Comparison of ENCODE assay signal across 8 cellular contexts in genomic region chr10:68600041-68600778, GRCh38. TPM values are rescaled to one million over a fixed set of nuclear protein-coding genes. Genes with fewer than 3 reads are reported as not detected.
DNase-seq lines count a peak whose midpoint lies in the region; ATAC-seq and TF ChIP-seq lines count a peak whose summit lies in the region.

No MANE protein-coding gene starts in this region.

- no peaks in the 10 kb centered on the region for H3K9me2 ChIP-seq in HCT116 (ENCODE audit: insufficient read depth)

- CTCF ChIA-PET in HCT116 (lab: Charles Lee), result no interaction called here

- no peak overlapping the region for H4K12ac ChIP-seq in trophoblast cell (ENCODE audit: low read depth, low read length)

- H3K79me1 ChIP-seq in trophoblast cell (ENCODE audit: low read length), result peaks cover 11% of the 10 kb centered on the region

- no peak overlapping the region for H2BK12ac ChIP-seq in trophoblast cell (ENCODE audit: low read length)

- no peak overlapping the region for H3K4ac ChIP-seq in trophoblast cell (ENCODE audit: low read depth, low read length)

- H2AFZ ChIP-seq in HCT116 (ENCODE audit: low read depth, low read length, poor library complexity, severe bottlenecking) (peak overlapping the region; percentile 71), trophoblast cell (ENCODE audit: insufficient read depth, low read length, poor library complexity) (peak overlapping the region; percentile 0)

- no peak overlapping the region for H2BK5ac ChIP-seq in trophoblast cell (ENCODE audit: low read depth, low read length, poor library complexity)

- DNase-seq in GF-D8 (lab: John Stamatoyannopoulos, UW), result peak; percentile 62
- peak; percentile 70 for DNase-seq in HCT116 (ENCODE audit: low read depth, low spot score)
- peak; percentile 71 for DNase-seq in MV-4-11 (lab: John Stamatoyannopoulos, UW)
- DNase-seq in SK-N-MC (ENCODE audit: low read depth, low spot score), result peak; percentile 56
- peak; percentile 44 for DNase-seq in amniotic stem cell (lab: John Stamatoyannopoulos, UW)
- peak; percentile 55 to 59 for DNase-seq in heart right ventricle
- DNase-seq in trophoblast cell, result peak; percentile 16 to 55

- ATAC-seq in HCT116 (peak; percentile 93), heart right ventricle (peak; percentile 89 to 95 (median 94))

- peak overlapping the region; percentile 6 for H3K14ac ChIP-seq in trophoblast cell (ENCODE audit: low read length)

- peak; percentile 21; the same call in 1 of the 2 replicates for TF ChIP-seq RAD21 in HCT116 (IDR thresholded peaks at IDR 0.05; ENCODE audit: low read depth)

- H3K27me3 ChIP-seq in HCT116 (ENCODE audit: insufficient read depth, low read length) (no peaks in the 10 kb centered on the region), heart right ventricle (no peaks in the 10 kb centered on the region), trophoblast cell (ENCODE audit: insufficient read depth, low read length) (no peaks in the 10 kb centered on the region)

- no peak overlapping the region for H2AK5ac ChIP-seq in trophoblast cell (ENCODE audit: low read length)

- peak overlapping the region; percentile 35 to 58 for H3K4me3 ChIP-seq in HCT116 (replicated peaks in 1 of 2; ENCODE audit: low read depth in 1 of 2, low read length in 2 of 2)
- peak overlapping the region; percentile 80 for H3K4me3 ChIP-seq in SK-N-MC
- H3K4me3 ChIP-seq in heart right ventricle, result peak overlapping the region; percentile 11 to 68 (median 56)
- H3K4me3 ChIP-seq in trophoblast cell (ENCODE audit: low read depth, low read length), result no peak overlapping the region
- peak overlapping the region; percentile 29 for H3K4me3 ChIP-seq in urinary bladder (ENCODE audit: low read depth, low read length)

- H3K9me3 ChIP-seq in HCT116 (ENCODE audit: control insufficient read depth in 1 of 2, insufficient read depth in 1 of 2, low read depth in 1 of 2, low read length in 2 of 2), result no peaks in the 10 kb centered on the region
- no peaks in the 10 kb centered on the region for H3K9me3 ChIP-seq in SK-N-MC (ENCODE audit: low read depth, low read length)
- no peaks in the 10 kb centered on the region for H3K9me3 ChIP-seq in heart right ventricle
- no peaks in the 10 kb centered on the region for H3K9me3 ChIP-seq in trophoblast cell (ENCODE audit: insufficient read depth, low read depth, low read length)

- TF ChIP-seq CTCF in HCT116 (IDR thresholded peaks at IDR 0.05 in 2 of 3, conservative IDR thresholded peaks at IDR 0.05 in 1 of 3; ENCODE audit: borderline replicate concordance in 1 of 3, insufficient read depth in 1 of 3, low read depth in 2 of 3, low read length in 2 of 3), result no peak
- no peak for TF ChIP-seq CTCF in heart right ventricle (IDR thresholded peaks at IDR 0.05)

- peak overlapping the region; percentile 1 for H2BK120ac ChIP-seq in trophoblast cell (ENCODE audit: insufficient read depth, low read length, poor library complexity)

- H3K18ac ChIP-seq in trophoblast cell (ENCODE audit: low read length), result no peak overlapping the region

- peak overlapping the region; percentile 2 for H4K8ac ChIP-seq in trophoblast cell (ENCODE audit: low read depth, low read length)

- H3K79me2 ChIP-seq in HCT116 (ENCODE audit: insufficient read depth, low read length) (no peaks in the 10 kb centered on the region), trophoblast cell (ENCODE audit: control insufficient read depth, insufficient read depth, low read length, poor library complexity) (peaks cover 2% of the 10 kb centered on the region)

- no peak overlapping the region for H3K23ac ChIP-seq in trophoblast cell (ENCODE audit: low read length)

- H4K20me1 ChIP-seq in HCT116 (ENCODE audit: insufficient read depth), result no peaks in the 10 kb centered on the region

- H3K36me3 ChIP-seq in HCT116 (ENCODE audit: control insufficient read depth in 1 of 2, insufficient read depth in 2 of 2, low read length in 2 of 2) (no peaks in the 10 kb centered on the region), SK-N-MC (ENCODE audit: insufficient read depth, low read length) (peaks cover 7% of the 10 kb centered on the region; the same call in 1 of the 2 replicates), heart right ventricle (peaks cover 0 to 7% (median 0%) of the 10 kb centered on the region in 9 donors), trophoblast cell (ENCODE audit: control insufficient read depth in 1 of 2, insufficient read depth in 2 of 2, low read length in 2 of 2) (no peaks in the 10 kb centered on the region), urinary bladder (ENCODE audit: insufficient read depth) (no peaks in the 10 kb centered on the region)

- H3K4me1 ChIP-seq in HCT116 (ENCODE audit: control insufficient read depth in 1 of 2, insufficient read depth in 2 of 2, low read length in 2 of 2) (peaks cover 18 to 31% of the 10 kb centered on the region in 2 experiments), heart right ventricle (peaks cover 4 to 42% (median 34%) of the 10 kb centered on the region in 9 donors), trophoblast cell (ENCODE audit: control insufficient read depth in 1 of 2, insufficient read depth in 2 of 2, low read length in 2 of 2) (peaks cover 5 to 10% of the 10 kb centered on the region in 2 experiments), urinary bladder (ENCODE audit: insufficient read depth) (no peaks in the 10 kb centered on the region)

- POLR2A ChIA-PET in HCT116 (lab: Charles Lee), result interaction anchor here (1.0 to 1.4 kb wide), 3 partner anchors 11 to 40 kb away, joined by 3 to 12 read pairs (median 3); partner anchors contain the start of gene TET1

- peak overlapping the region; percentile 5 for H4K91ac ChIP-seq in trophoblast cell (ENCODE audit: low read depth, low read length)

- WGBS in heart right ventricle, 2 donors, result 2% methylated on average over 17 of the region's 17 CpGs
- no CpG with 5 or more reads among the region's 17 CpGs for WGBS in trophoblast cell (ENCODE audit: extremely low coverage, insufficient coverage, insufficient read length)
- 3% methylated on average over 17 of the region's 17 CpGs for WGBS in urinary bladder

- H3K27ac ChIP-seq in HCT116 (ENCODE audit: low read depth, low read length), result peak overlapping the region; percentile 59
- H3K27ac ChIP-seq in SK-N-MC, result peak overlapping the region; percentile 95
- peak overlapping the region in 9 of 10 donors; percentile 26 to 86 (median 75) for H3K27ac ChIP-seq in heart right ventricle
- peak overlapping the region; percentile 29 for H3K27ac ChIP-seq in trophoblast cell (ENCODE audit: low read depth, low read length)
- no peak overlapping the region for H3K27ac ChIP-seq in urinary bladder (ENCODE audit: low read depth)

- peak; percentile 21 for TF ChIP-seq POLR2A in HCT116 (IDR thresholded peaks at IDR 0.05; ENCODE audit: borderline replicate concordance, extremely low read depth, insufficient read depth, insufficient read length)

- H3K4me2 ChIP-seq in HCT116 (ENCODE audit: low read length) (peak overlapping the region; percentile 87), trophoblast cell (ENCODE audit: low read length) (peak overlapping the region; percentile 53)

- intact Hi-C loops in HCT116 (cut with micrococcal nuclease), result loop anchor here (1.0 kb wide), 1 partner anchor 40 kb away; the partner anchor contains the start of gene TET1
- intact Hi-C loops in heart right ventricle (cut with DNase I), result loop anchor here in 4 of 10 donors (2.0 to 5.0 kb wide), 2 partner anchors 38 to 39 kb away; partner anchors contain the start of gene TET1 (in 4 of the 4)

- no TSS peak for BruUV-seq in HCT116 (replicated peaks; lab: Mats Ljungman, UMichigan)

- peak overlapping the region; percentile 72 for H3K9ac ChIP-seq in HCT116 (ENCODE audit: low read length)
- H3K9ac ChIP-seq in SK-N-MC (ENCODE audit: insufficient read length), result peak overlapping the region; percentile 89
- H3K9ac ChIP-seq in trophoblast cell (ENCODE audit: low read length), result no peak overlapping the region

- RAD21 ChIA-PET in HCT116 (lab: Charles Lee; ENCODE audit: low non-redundant PET in 1 of 2, low total read pairs in 2 of 2, uncharacterized antibody in 2 of 2, unreplicated experiment in 2 of 2), result no interaction called here

TF ChIP-seq in HCT116, 20 proteins besides CTCF, POLR2A, EP300 and RAD21:
- TF ChIP-seq SP1 (IDR thresholded peaks at IDR 0.05; ENCODE audit: low read depth) (peak; percentile 71), TCF7L2 (IDR thresholded peaks at IDR 0.05; ENCODE audit: borderline replicate concordance, extremely low read depth, insufficient read depth, insufficient read length) (peak; percentile 27), YY1 (IDR thresholded peaks at IDR 0.05; ENCODE audit: extremely low read depth, insufficient replicate concordance, low read depth, low read length) (peak; percentile 65), SRF (IDR thresholded peaks at IDR 0.05; ENCODE audit: low read depth) (no peak), FOSL1 (IDR thresholded peaks at IDR 0.05; ENCODE audit: low read depth) (0 out of 2 replicates have a peak, but pooled peaks have one; percentile 5), EZH2 (IDR thresholded peaks at IDR 0.05) (no peak), JUND (IDR thresholded peaks at IDR 0.05) (0 out of 2 replicates have a peak, but pooled peaks have one; percentile 13), POLR2AphosphoS5 (IDR thresholded peaks at IDR 0.05; ENCODE audit: low read depth, low read length) (peak; percentile 35; the same call in 1 of the 2 replicates), SIN3A (IDR thresholded peaks at IDR 0.05; ENCODE audit: low read depth) (no peak; the same call in 1 of the 2 replicates)

RNA-seq across cellular contexts. Expression of gene TET1, which starts 40.1 kb away (rescaled TPM):
- total RNA-seq in HCT116 (2021; ENCODE audit: unreplicated experiment) (2.7 TPM), heart right ventricle (1 to 10 TPM; 1.9 to 4.2 (median 3.1) TPM), urinary bladder (41.6 TPM)
- 0.43 and 0.44 TPM in 2 replicates for polyA plus RNA-seq in HCT116 (2012)
- polyA plus RNA-seq in heart right ventricle (under 1 TPM; 0.17 to 0.29 TPM), urinary bladder (0.53 TPM)
- polyA plus RNA-seq in trophoblast cell (2013), result 6.5 and 7.3 TPM in 2 replicates
